Comparison of ENCODE assay signal across 11 cellular contexts in the genomic region with DNA sequence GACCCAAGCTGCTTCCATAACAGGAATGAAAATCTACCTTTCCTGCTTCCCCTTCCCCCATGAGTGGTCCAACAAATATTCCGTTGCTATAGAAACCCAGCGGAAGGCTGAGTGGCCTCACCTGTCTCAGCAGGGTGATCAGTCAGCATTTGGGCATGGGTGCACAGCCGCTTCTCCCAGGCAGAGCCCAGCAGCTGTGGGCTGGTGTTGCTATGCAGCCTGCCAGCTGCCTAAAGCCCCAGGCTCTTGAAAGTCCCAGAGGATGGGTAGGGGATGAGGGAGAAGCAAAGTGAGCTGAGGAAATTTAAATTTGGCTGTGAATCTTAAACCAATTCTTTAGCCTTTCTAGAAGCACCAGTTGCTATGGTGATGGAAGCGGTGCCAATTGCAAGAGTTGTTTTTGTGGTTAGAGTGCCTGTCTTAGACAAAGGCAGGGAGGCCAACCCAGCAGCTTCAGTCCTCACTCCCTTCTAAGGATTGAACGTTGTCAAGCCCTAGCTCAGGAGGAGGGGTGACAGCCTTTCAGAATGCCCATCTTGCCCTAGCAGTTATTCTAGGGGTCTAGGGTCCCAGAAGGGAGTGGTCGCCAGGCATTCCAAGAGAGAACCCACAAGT.
DNase-seq lines count a peak whose midpoint lies in the region; ATAC-seq and TF ChIP-seq lines count a peak whose summit lies in the region.
"Had no signal": no experiment of that assay in that cellular context is flagged by ENCODE, and none has a peak within 500 bp of the region (broad histone marks: within the 10 kb centered on the region; RNA-seq: fewer than 3 reads in every experiment).

No MANE protein-coding gene starts in this region.

- no peaks in the 10 kb centered on the region for H3K36me3 ChIP-seq in brain microvascular endothelial cell (replicated peaks)

- no peak for TF ChIP-seq CTCF in brain microvascular endothelial cell (IDR thresholded peaks at IDR 0.05; ENCODE audit: low read depth, low read length, missing control alignments)

- in situ Hi-C loops in brain microvascular endothelial cell (cut with HindIII; ENCODE audit: low pct_ligation_motif_present, low sequenced_read_pairs), result no loop called here

- DNase-seq in DMS79 (lab: John Stamatoyannopoulos, UW), result peak; percentile 86
- peak; percentile 69 for DNase-seq in NCI-H2029 treated with DMSO at 0.1 percent for 48 hours (lab: John Stamatoyannopoulos, UW)
- DNase-seq in naive thymus-derived CD8-positive, alpha-beta T cell, result peak in 3 of 10 donors; percentile 11 to 37 (median 20)
- DNase-seq in GM19240 (ENCODE audit: insufficient read length, low spot score), result no peak
- DNase-seq in COLO829 (ENCODE audit: low spot score), result no peak
- DNase-seq in brain microvascular endothelial cell, result no peak
- DNase-seq: activated CD4-positive, alpha-beta T cell treated with anti-CD3 and anti-CD28 coated beads, Interleukin-2, amount 10 ng/mL, durations not matched to agents 24 days and 14 days had no signal

- H3K27ac ChIP-seq in cingulate gyrus (ENCODE audit: low read depth, low read length), result peak overlapping the region; percentile 78
- no peak overlapping the region for H3K27ac ChIP-seq in brain microvascular endothelial cell
- H3K27ac ChIP-seq: KMS-11 had no signal

- POLR2A ChIA-PET in naive thymus-derived CD8-positive, alpha-beta T cell (lab: Charles Lee), result no interaction called here

- H3K27ac Mint-ChIP-seq in naive thymus-derived CD8-positive, alpha-beta T cell, result no peak overlapping the region
- H3K27ac Mint-ChIP-seq: activated CD4-positive, alpha-beta T cell treated with anti-CD3 and anti-CD28 coated beads, Interleukin-2, amount 10 ng/mL, durations not matched to agents 24 days and 14 days had no signal

- peaks cover 2% of the 10 kb centered on the region for H3K27me3 ChIP-seq in brain microvascular endothelial cell (replicated peaks)

- no peak overlapping the region for H3K4me3 Mint-ChIP-seq in naive thymus-derived CD8-positive, alpha-beta T cell
- H3K4me3 Mint-ChIP-seq: activated CD4-positive, alpha-beta T cell treated with anti-CD3 and anti-CD28 coated beads, Interleukin-2, amount 10 ng/mL, durations not matched to agents 24 days and 14 days; neural crest cell had no signal

- H3K36me3 Mint-ChIP-seq in naive thymus-derived CD8-positive, alpha-beta T cell, result no peaks in the 10 kb centered on the region

- ATAC-seq in naive thymus-derived CD8-positive, alpha-beta T cell, result peak; percentile 72 to 81
- ATAC-seq in HG02571 (IDR thresholded peaks at IDR 0.05; ENCODE audit: unreplicated experiment), result no peak

- H3K9me3 Mint-ChIP-seq in naive thymus-derived CD8-positive, alpha-beta T cell, result no peaks in the 10 kb centered on the region
- H3K9me3 Mint-ChIP-seq: activated CD4-positive, alpha-beta T cell treated with anti-CD3 and anti-CD28 coated beads, Interleukin-2, amount 10 ng/mL, durations not matched to agents 24 days and 14 days; neural crest cell had no signal

- H3K27me3 Mint-ChIP-seq in naive thymus-derived CD8-positive, alpha-beta T cell, result peaks cover 2 to 12% (median 4%) of the 10 kb centered on the region in 5 donors

- peaks cover 0 to 8% (median 6%) of the 10 kb centered on the region in 4 donors for H3K4me1 Mint-ChIP-seq in naive thymus-derived CD8-positive, alpha-beta T cell
- H3K4me1 Mint-ChIP-seq: activated CD4-positive, alpha-beta T cell treated with anti-CD3 and anti-CD28 coated beads, Interleukin-2, amount 10 ng/mL, durations not matched to agents 24 days and 14 days had no signal

- H3K4me3 ChIP-seq in brain microvascular endothelial cell (ENCODE audit: low read depth, low read length), result no peak overlapping the region

Comparison
In these comparisons a context has a peak if more than half of its experiments do, and no peak if none do; other contexts are left out.
1. DNase-seq: peak in DMS79 (single experiment) and NCI-H2029 treated with DMSO at 0.1 percent for 48 hours (single experiment); none in GM19240 (single experiment), COLO829 (single experiment) and brain microvascular endothelial cell (single experiment).